In genomic region chr2:80002761-80003160, GRCh38 we compare ENCODE assay signal across 29 cellular contexts.
"Had no signal": no experiment of that assay in that cellular context is flagged by ENCODE, and none has a peak within 500 bp of the region (broad histone marks: within the 10 kb centered on the region; RNA-seq: fewer than 3 reads in every experiment).

No MANE protein-coding gene starts in this region.

- H3K27ac ChIP-seq: adrenal gland, body of pancreas, esophagus muscularis mucosa, foreskin keratinocyte, gastroesophageal sphincter, heart right ventricle had no signal

- H3K4me3 ChIP-seq: adrenal gland, body of pancreas, esophagus muscularis mucosa, gastroesophageal sphincter, heart right ventricle had no signal

- H3K9me3 ChIP-seq: adrenal gland, body of pancreas, esophagus muscularis mucosa, gastroesophageal sphincter, heart right ventricle had no signal

- ATAC-seq: activated CD4-positive, alpha-beta T cell treated with anti-CD3 and anti-CD28 coated beads for 36 hours; activated CD8-positive, alpha-beta memory T cell treated with anti-CD3 and anti-CD28 coated beads, Interleukin-2, amount 10 ng/mL, durations not matched to agents 7 days and 5 days; activated CD8-positive, alpha-beta T cell treated with anti-CD3 and anti-CD28 coated beads, Interleukin-2, amount 10 ng/mL, durations not matched to agents 7 days and 5 days; activated naive CD8-positive, alpha-beta T cell treated with anti-CD3 and anti-CD28 coated beads, Interleukin-2, amount 50 U/mL, for 24 hours; body of pancreas; effector memory CD8-positive, alpha-beta T cell; foreskin keratinocyte; gastroesophageal sphincter; heart right ventricle had no signal

- H3K36me3 ChIP-seq: adrenal gland, esophagus muscularis mucosa, gastroesophageal sphincter, heart right ventricle had no signal

- H3K4me1 ChIP-seq: adrenal gland, body of pancreas, esophagus muscularis mucosa, foreskin keratinocyte, gastroesophageal sphincter, heart right ventricle had no signal

- H3K27me3 ChIP-seq: adrenal gland, body of pancreas, foreskin keratinocyte had no signal

- DNase-seq: activated CD4-positive, alpha-beta memory T cell treated with anti-CD3 and anti-CD28 coated beads for 36 hours; activated CD4-positive, alpha-beta T cell treated with anti-CD3 and anti-CD28 coated beads for 36 hours; activated CD4-positive, alpha-beta T cell treated with anti-CD3 and anti-CD28 coated beads, Interleukin-2, amount 10 ng/mL, durations not matched to agents 24 days and 14 days; activated CD4-positive, CD25-positive, alpha-beta regulatory T cell; activated CD4-positive, CD25-positive, alpha-beta regulatory T cell treated with anti-CD3 and anti-CD28 coated beads, Interleukin-2, amount 50 U/mL, for 72 hours; activated CD8-positive, alpha-beta memory T cell treated with anti-CD3 and anti-CD28 coated beads, Interleukin-2, amount 10 ng/mL, durations not matched to agents 7 days and 5 days; activated CD8-positive, alpha-beta memory T cell treated with anti-CD3 and anti-CD28 coated beads, Interleukin-2, amount 50 U/mL, for 4 hours; activated CD8-positive, alpha-beta T cell treated with anti-CD3 and anti-CD28 coated beads, Interleukin-2, amount 10 ng/mL, durations not matched to agents 7 days and 5 days; activated effector memory CD4-positive, alpha-beta T cell treated with anti-CD3 and anti-CD28 coated beads, Interleukin-2, amount 50 U/mL, for 16 hours; activated naive CD4-positive, alpha-beta T cell treated with anti-CD3 and anti-CD28 coated beads for 36 hours; activated naive CD8-positive, alpha-beta T cell treated with anti-CD3 and anti-CD28 coated beads for 36 hours; activated naive CD8-positive, alpha-beta T cell treated with anti-CD3 and anti-CD28 coated beads, Interleukin-2, amount 50 U/mL, for 24 hours; activated T-cell treated with anti-CD3 and anti-CD28 coated beads, Interleukin-2, amount 50 U/mL, for 1 hour; activated T-cell treated with anti-CD3 and anti-CD28 coated beads, Interleukin-2, amount 50 U/mL, for 48 hours; adrenal gland; amygdala; aorta; body of pancreas; caudate nucleus; cortex of kidney; dermis blood vessel endothelial cell; effector CD4-positive, alpha-beta T cell; effector memory CD8-positive, alpha-beta T cell; erythroblast; foreskin keratinocyte; heart right ventricle; T-helper 2 cell had no signal
